Comparison of ENCODE assay signal across 1 cellular context in genomic region chr9:33186457-33187168, GRCh38.
TF ChIP-seq lines count a peak whose summit lies in the region.

No MANE protein-coding gene starts in this region.

TF ChIP-seq in HCT116, 20 proteins besides CTCF, POLR2A, EP300 and RAD21 (continued from another document):
- TF ChIP-seq CEBPB (IDR thresholded peaks at IDR 0.05; ENCODE audit: low read depth) (no peak), JUND (IDR thresholded peaks at IDR 0.05) (no peak)
TF ChIP-seq in HCT116: peak in this region for 0.
